In genomic region chr17:31550389-31551056, GRCh38 we compare ENCODE assay signal across 8 cellular contexts.
DNase-seq lines count a peak whose midpoint lies in the region; ATAC-seq and TF ChIP-seq lines count a peak whose summit lies in the region.

No MANE protein-coding gene starts in this region.

- H3K4me3 Mint-ChIP-seq in GM23338, result peak overlapping the region; percentile 96
- peak overlapping the region; percentile 87 for H3K4me3 Mint-ChIP-seq in activated CD8-positive, alpha-beta T cell treated with anti-CD3 and anti-CD28 coated beads, Interleukin-2, amount 10 ng/mL, durations not matched to agents 7 days and 5 days

- no peaks in the 10 kb centered on the region for H3K36me3 ChIP-seq in GM23338 (ENCODE audit: insufficient read depth)
- H3K36me3 ChIP-seq in stomach, result no peaks in the 10 kb centered on the region

- H3K27me3 ChIP-seq in GM23338 (ENCODE audit: insufficient read depth), result peaks cover 6% of the 10 kb centered on the region; the same call in 1 of the 2 replicates
- H3K27me3 ChIP-seq in stomach, result no peaks in the 10 kb centered on the region

- H3F3A ChIP-seq in GM23338 (replicated peaks; ENCODE audit: low read depth), result peaks cover 8% of the 10 kb centered on the region; the same call in 1 of the 2 replicates

- TF ChIP-seq CTCF in AG04449 (IDR thresholded peaks at IDR 0.05; ENCODE audit: insufficient read depth, low read length, missing control alignments), result no peak
- TF ChIP-seq CTCF in GM23338 (conservative IDR thresholded peaks at IDR 0.05; ENCODE audit: low read depth in 2 of 2), result no peak
- no peak for TF ChIP-seq CTCF in stomach (IDR thresholded peaks at IDR 0.05)

- 13 to 17% (median 15%) methylated on average over 17 of the region's 17 CpGs for WGBS in stomach, 5 donors

- intact Hi-C loops in stomach (cut with DNase I; ENCODE audit: low total_unique reads), result no loop called here

- no peaks in the 10 kb centered on the region; the same call in 2 of the 3 replicates for H3K9me3 Mint-ChIP-seq in GM23338
- H3K9me3 Mint-ChIP-seq in activated CD8-positive, alpha-beta T cell treated with anti-CD3 and anti-CD28 coated beads, Interleukin-2, amount 10 ng/mL, durations not matched to agents 7 days and 5 days (ENCODE audit: insufficient read depth), result no peaks in the 10 kb centered on the region

- H3K9me2 ChIP-seq in GM23338 (ENCODE audit: insufficient read depth), result no peaks in the 10 kb centered on the region

- TF ChIP-seq EP300 in stomach (IDR thresholded peaks at IDR 0.05), result no peak

- H3K27ac ChIP-seq in GM23338 (ENCODE audit: low read depth), result no peak overlapping the region
- H3K27ac ChIP-seq in stomach, result peak overlapping the region; percentile 85 to 96 (median 93)

- peaks cover 4% of the 10 kb centered on the region; the same call in 1 of the 3 replicates for H3K4me1 Mint-ChIP-seq in GM23338
- H3K4me1 Mint-ChIP-seq in activated CD8-positive, alpha-beta T cell treated with anti-CD3 and anti-CD28 coated beads, Interleukin-2, amount 10 ng/mL, durations not matched to agents 7 days and 5 days (ENCODE audit: low read depth), result peaks cover 27% of the 10 kb centered on the region

- no peaks in the 10 kb centered on the region for H3K9me3 ChIP-seq in stomach

- DNase-seq in AG04449 (ENCODE audit: low read depth, low spot score) (no peak), GM23338 (ENCODE audit: low spot score) (no peak), stomach (no peak), NCI-H187 treated with DMSO at 0.1 percent for 48 hours (lab: John Stamatoyannopoulos, UW) (no peak)
- no peak for DNase-seq in activated CD8-positive, alpha-beta T cell treated with anti-CD3 and anti-CD28 coated beads, Interleukin-2, amount 10 ng/mL, durations not matched to agents 7 days and 5 days

- peak overlapping the region; percentile 91; the same call in 1 of the 2 replicates for H2AFZ ChIP-seq in GM23338

- H3K27ac Mint-ChIP-seq in GM23338, result no peak overlapping the region
- peak overlapping the region; percentile 17 for H3K27ac Mint-ChIP-seq in activated CD8-positive, alpha-beta T cell treated with anti-CD3 and anti-CD28 coated beads, Interleukin-2, amount 10 ng/mL, durations not matched to agents 7 days and 5 days

- H3K4me1 ChIP-seq in GM23338 (ENCODE audit: insufficient read depth), result peaks cover 5% of the 10 kb centered on the region; the same call in 1 of the 2 replicates
- H3K4me1 ChIP-seq in stomach, result peaks cover 8 to 21% (median 14%) of the 10 kb centered on the region in 4 donors

- CTCF ChIA-PET in AG04449 (lab: Yijun Ruan, JAX), result interaction anchor here (0.5 to 2.3 kb wide), 4 partner anchors 7 to 346 kb away, joined by 3 to 14 read pairs (median 5); no protein-coding TSS in a partner anchor
- CTCF ChIA-PET in activated CD8-positive, alpha-beta T cell treated with anti-CD3 and anti-CD28 coated beads, Interleukin-2, amount 10 ng/mL, durations not matched to agents 7 days and 5 days (lab: Charles Lee), result interaction anchor here (0.8 to 1.8 kb wide), 2 partner anchors 161 to 292 kb away, joined by 3 to 4 read pairs; no protein-coding TSS in a partner anchor

- H3K4me3 ChIP-seq in AG04449 (ENCODE audit: low read depth, low read length), result peak overlapping the region; percentile 87
- peak overlapping the region; percentile 93 for H3K4me3 ChIP-seq in GM23338
- H3K4me3 ChIP-seq in iPS-11a (ENCODE audit: low read depth, low read length), result peak overlapping the region; percentile 85
- H3K4me3 ChIP-seq in stomach, result peak overlapping the region; percentile 83 to 93 (median 84)

- peak overlapping the region; percentile 86 for H3K4me2 ChIP-seq in GM23338

- no peak for TF ChIP-seq POLR2A in stomach (IDR thresholded peaks at IDR 0.05)

- peaks cover 3% of the 10 kb centered on the region; the same call in 2 of the 3 replicates for H3K36me3 Mint-ChIP-seq in GM23338 (ENCODE audit: low read depth)
- H3K36me3 Mint-ChIP-seq in activated CD8-positive, alpha-beta T cell treated with anti-CD3 and anti-CD28 coated beads, Interleukin-2, amount 10 ng/mL, durations not matched to agents 7 days and 5 days (ENCODE audit: low read depth), result peaks cover 3% of the 10 kb centered on the region

- H3K79me2 ChIP-seq in GM23338 (replicated peaks; ENCODE audit: insufficient read depth), result no peaks in the 10 kb centered on the region

- H4K20me1 ChIP-seq in GM23338 (replicated peaks; ENCODE audit: insufficient read depth), result no peaks in the 10 kb centered on the region

- POLR2A ChIA-PET in AG04449 (lab: Yijun Ruan, JAX), result interaction anchor here (0.6 to 1.2 kb wide), 2 partner anchors 43 to 68 kb away, joined by 3 read pairs; no protein-coding TSS in a partner anchor
- POLR2A ChIA-PET in activated CD8-positive, alpha-beta T cell treated with anti-CD3 and anti-CD28 coated beads, Interleukin-2, amount 10 ng/mL, durations not matched to agents 7 days and 5 days (lab: Charles Lee), result interaction anchor here (0.6 to 1.3 kb wide), 2 partner anchors 10 to 165 kb away, joined by 4 to 5 read pairs; no protein-coding TSS in a partner anchor

- ATAC-seq in GM23338, result no peak
- no peak for ATAC-seq in activated CD8-positive, alpha-beta T cell treated with anti-CD3 and anti-CD28 coated beads, Interleukin-2, amount 10 ng/mL, durations not matched to agents 7 days and 5 days
- no peak for ATAC-seq in GM18909 (IDR thresholded peaks at IDR 0.05; ENCODE audit: poor library complexity, unreplicated experiment)
- no peak for ATAC-seq in GM21515 (IDR thresholded peaks at IDR 0.05; ENCODE audit: unreplicated experiment)

- peaks cover 12% of the 10 kb centered on the region for H3K27me3 Mint-ChIP-seq in GM23338 (ENCODE audit: insufficient read depth, low read depth, poor library complexity)
- peaks cover 21% of the 10 kb centered on the region for H3K27me3 Mint-ChIP-seq in activated CD8-positive, alpha-beta T cell treated with anti-CD3 and anti-CD28 coated beads, Interleukin-2, amount 10 ng/mL, durations not matched to agents 7 days and 5 days (ENCODE audit: low read depth)

TF ChIP-seq in GM23338, 12 proteins besides CTCF, POLR2A, EP300 and RAD21 (continues in another document):
- no peak for TF ChIP-seq CREB1 (CRISPR knock-in tag; IDR thresholded peaks at IDR 0.05; ENCODE audit: low read depth)
- TF ChIP-seq, protein P1, sequence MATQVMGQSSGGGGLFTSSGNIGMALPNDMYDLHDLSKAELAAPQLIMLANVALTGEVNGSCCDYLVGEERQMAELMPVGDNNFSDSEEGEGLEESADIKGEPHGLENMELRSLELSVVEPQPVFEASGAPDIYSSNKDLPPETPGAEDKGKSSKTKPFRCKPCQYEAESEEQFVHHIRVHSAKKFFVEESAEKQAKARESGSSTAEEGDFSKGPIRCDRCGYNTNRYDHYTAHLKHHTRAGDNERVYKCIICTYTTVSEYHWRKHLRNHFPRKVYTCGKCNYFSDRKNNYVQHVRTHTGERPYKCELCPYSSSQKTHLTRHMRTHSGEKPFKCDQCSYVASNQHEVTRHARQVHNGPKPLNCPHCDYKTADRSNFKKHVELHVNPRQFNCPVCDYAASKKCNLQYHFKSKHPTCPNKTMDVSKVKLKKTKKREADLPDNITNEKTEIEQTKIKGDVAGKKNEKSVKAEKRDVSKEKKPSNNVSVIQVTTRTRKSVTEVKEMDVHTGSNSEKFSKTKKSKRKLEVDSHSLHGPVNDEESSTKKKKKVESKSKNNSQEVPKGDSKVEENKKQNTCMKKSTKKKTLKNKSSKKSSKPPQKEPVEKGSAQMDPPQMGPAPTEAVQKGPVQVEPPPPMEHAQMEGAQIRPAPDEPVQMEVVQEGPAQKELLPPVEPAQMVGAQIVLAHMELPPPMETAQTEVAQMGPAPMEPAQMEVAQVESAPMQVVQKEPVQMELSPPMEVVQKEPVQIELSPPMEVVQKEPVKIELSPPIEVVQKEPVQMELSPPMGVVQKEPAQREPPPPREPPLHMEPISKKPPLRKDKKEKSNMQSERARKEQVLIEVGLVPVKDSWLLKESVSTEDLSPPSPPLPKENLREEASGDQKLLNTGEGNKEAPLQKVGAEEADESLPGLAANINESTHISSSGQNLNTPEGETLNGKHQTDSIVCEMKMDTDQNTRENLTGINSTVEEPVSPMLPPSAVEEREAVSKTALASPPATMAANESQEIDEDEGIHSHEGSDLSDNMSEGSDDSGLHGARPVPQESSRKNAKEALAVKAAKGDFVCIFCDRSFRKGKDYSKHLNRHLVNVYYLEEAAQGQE (IDR thresholded peaks at IDR 0.05; ENCODE audit: unreplicated experiment), result no peak
- TF ChIP-seq, protein P2, sequence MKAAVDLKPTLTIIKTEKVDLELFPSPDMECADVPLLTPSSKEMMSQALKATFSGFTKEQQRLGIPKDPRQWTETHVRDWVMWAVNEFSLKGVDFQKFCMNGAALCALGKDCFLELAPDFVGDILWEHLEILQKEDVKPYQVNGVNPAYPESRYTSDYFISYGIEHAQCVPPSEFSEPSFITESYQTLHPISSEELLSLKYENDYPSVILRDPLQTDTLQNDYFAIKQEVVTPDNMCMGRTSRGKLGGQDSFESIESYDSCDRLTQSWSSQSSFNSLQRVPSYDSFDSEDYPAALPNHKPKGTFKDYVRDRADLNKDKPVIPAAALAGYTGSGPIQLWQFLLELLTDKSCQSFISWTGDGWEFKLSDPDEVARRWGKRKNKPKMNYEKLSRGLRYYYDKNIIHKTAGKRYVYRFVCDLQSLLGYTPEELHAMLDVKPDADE (IDR thresholded peaks at IDR 0.05), result no peak
- TF ChIP-seq POLR2AphosphoS5 (IDR thresholded peaks at IDR 0.05; ENCODE audit: low read depth), result no peak
- no peak for TF ChIP-seq EZH2phosphoT487 (IDR thresholded peaks at IDR 0.05; ENCODE audit: unreplicated experiment)
- TF ChIP-seq JUNB (IDR thresholded peaks at IDR 0.05; ENCODE audit: unreplicated experiment), result no peak
- TF ChIP-seq NANOG (IDR thresholded peaks at IDR 0.05; ENCODE audit: borderline replicate concordance), result no peak
